Comparison of ENCODE assay signal across 8 cellular contexts in genomic region chr1:81549588-81550127, GRCh38.
DNase-seq lines count a peak whose midpoint lies in the region; ATAC-seq and TF ChIP-seq lines count a peak whose summit lies in the region.

No MANE protein-coding gene starts in this region.

- peak; percentile 29 for ATAC-seq in GM18499 (IDR thresholded peaks at IDR 0.05; ENCODE audit: insufficient read depth, unreplicated experiment)
- no peak for ATAC-seq in activated CD8-positive, alpha-beta T cell treated with anti-CD3 and anti-CD28 coated beads, Interleukin-2, amount 10 ng/mL, durations not matched to agents 7 days and 5 days
- ATAC-seq in activated naive CD4-positive, alpha-beta T cell treated with anti-CD3 and anti-CD28 coated beads, Interleukin-2, amount 50 U/mL, for 72 hours, result no peak

- H3K27me3 Mint-ChIP-seq in activated CD8-positive, alpha-beta T cell treated with anti-CD3 and anti-CD28 coated beads, Interleukin-2, amount 10 ng/mL, durations not matched to agents 7 days and 5 days (ENCODE audit: low read depth), result no peaks in the 10 kb centered on the region

- H3K4me3 Mint-ChIP-seq in activated CD8-positive, alpha-beta T cell treated with anti-CD3 and anti-CD28 coated beads, Interleukin-2, amount 10 ng/mL, durations not matched to agents 7 days and 5 days, result no peak overlapping the region

- no peaks in the 10 kb centered on the region for H3K36me3 Mint-ChIP-seq in activated CD8-positive, alpha-beta T cell treated with anti-CD3 and anti-CD28 coated beads, Interleukin-2, amount 10 ng/mL, durations not matched to agents 7 days and 5 days (ENCODE audit: low read depth)
- H3K36me3 Mint-ChIP-seq in activated naive CD4-positive, alpha-beta T cell treated with anti-CD3 and anti-CD28 coated beads, Interleukin-2, amount 50 U/mL, for 72 hours, result no peaks in the 10 kb centered on the region

- peak; percentile 55 for DNase-seq in HEK293T (ENCODE audit: extremely low spot score)
- DNase-seq in SKM-1 treated with dmso at 0.1 percent for 144 hours (lab: John Stamatoyannopoulos, UW; ENCODE audit: unreplicated experiment), result peak; percentile 33
- peak; percentile 53 for DNase-seq in iPS DF 4.7 (ENCODE audit: extremely low read depth, low spot score)
- DNase-seq in activated CD8-positive, alpha-beta T cell treated with anti-CD3 and anti-CD28 coated beads, Interleukin-2, amount 10 ng/mL, durations not matched to agents 7 days and 5 days, result no peak
- DNase-seq in activated CD4-positive, alpha-beta T cell treated with anti-CD3 and anti-CD28 coated beads, Interleukin-2, amount 50 U/mL, for 1 hour, result no peak
- DNase-seq in activated naive CD4-positive, alpha-beta T cell treated with anti-CD3 and anti-CD28 coated beads, Interleukin-2, amount 50 U/mL, for 72 hours (ENCODE audit: low spot score in 2 of 2), result no peak

- no peaks in the 10 kb centered on the region for H3K9me3 Mint-ChIP-seq in activated CD8-positive, alpha-beta T cell treated with anti-CD3 and anti-CD28 coated beads, Interleukin-2, amount 10 ng/mL, durations not matched to agents 7 days and 5 days (ENCODE audit: insufficient read depth)
- H3K9me3 Mint-ChIP-seq in activated naive CD4-positive, alpha-beta T cell treated with anti-CD3 and anti-CD28 coated beads, Interleukin-2, amount 50 U/mL, for 72 hours, result no peaks in the 10 kb centered on the region

- H3K4me1 Mint-ChIP-seq in activated CD8-positive, alpha-beta T cell treated with anti-CD3 and anti-CD28 coated beads, Interleukin-2, amount 10 ng/mL, durations not matched to agents 7 days and 5 days (ENCODE audit: low read depth), result no peaks in the 10 kb centered on the region

- CTCF ChIA-PET in HEK293T (lab: Yijun Ruan, JAX), result interaction anchor here (0.6 to 1.3 kb wide), 12 partner anchors 10 to 492 kb away, joined by 3 to 5 read pairs (median 3); no protein-coding TSS in a partner anchor
- CTCF ChIA-PET in activated CD8-positive, alpha-beta T cell treated with anti-CD3 and anti-CD28 coated beads, Interleukin-2, amount 10 ng/mL, durations not matched to agents 7 days and 5 days (lab: Charles Lee), result no interaction called here

- POLR2A ChIA-PET in HEK293T (lab: Yijun Ruan, JAX), result no interaction called here
- POLR2A ChIA-PET in activated CD8-positive, alpha-beta T cell treated with anti-CD3 and anti-CD28 coated beads, Interleukin-2, amount 10 ng/mL, durations not matched to agents 7 days and 5 days (lab: Charles Lee), result no interaction called here

- TF ChIP-seq CTCF in LNCAP (IDR thresholded peaks at IDR 0.05), result peak; percentile 63

- H3K27ac Mint-ChIP-seq in activated CD8-positive, alpha-beta T cell treated with anti-CD3 and anti-CD28 coated beads, Interleukin-2, amount 10 ng/mL, durations not matched to agents 7 days and 5 days, result no peak overlapping the region
- no peak overlapping the region for H3K27ac Mint-ChIP-seq in activated naive CD4-positive, alpha-beta T cell treated with anti-CD3 and anti-CD28 coated beads, Interleukin-2, amount 50 U/mL, for 72 hours

TF ChIP-seq in HEK293T, 16 proteins besides CTCF, POLR2A, EP300 and RAD21:
- no peak for TF ChIP-seq NFRKB (IDR thresholded peaks at IDR 0.05)
- TF ChIP-seq L3MBTL2 (conservative IDR thresholded peaks at IDR 0.05), result no peak
- peak; percentile 84 for TF ChIP-seq FOXK2 (IDR thresholded peaks at IDR 0.05)

Comparison
In these comparisons a context has a peak if more than half of its experiments do, and no peak if none do; other contexts are left out.
1. DNase-seq: peak in HEK293T (single experiment), SKM-1 treated with dmso at 0.1 percent for 144 hours (single experiment) and iPS DF 4.7 (single experiment); none in activated CD8-positive, alpha-beta T cell treated with anti-CD3 and anti-CD28 coated beads, Interleukin-2, amount 10 ng/mL, durations not matched to agents 7 days and 5 days (single experiment), activated CD4-positive, alpha-beta T cell treated with anti-CD3 and anti-CD28 coated beads, Interleukin-2, amount 50 U/mL, for 1 hour (single experiment) and activated naive CD4-positive, alpha-beta T cell treated with anti-CD3 and anti-CD28 coated beads, Interleukin-2, amount 50 U/mL, for 72 hours (0 of 2).